Comparison of ENCODE assay signal across 24 cellular contexts in genomic region chr6:8705435-8706020, GRCh38.
"Had no signal": no experiment of that assay in that cellular context is flagged by ENCODE, and none has a peak within 500 bp of the region (broad histone marks: within the 10 kb centered on the region; RNA-seq: fewer than 3 reads in every experiment).

No MANE protein-coding gene starts in this region.

- H3K27me3 ChIP-seq: neutrophil, testis had no signal

- DNase-seq: activated CD4-positive, alpha-beta T cell treated with anti-CD3 and anti-CD28 coated beads, Interleukin-2, amount 10 ng/mL, durations not matched to agents 7 days and 5 days; activated CD8-positive, alpha-beta T cell treated with anti-CD3 and anti-CD28 coated beads, Interleukin-2, amount 10 ng/mL, durations not matched to agents 7 days and 5 days; activated naive CD4-positive, alpha-beta T cell treated with Interleukin-2 at 50 U/mL for 16 hours; activated naive CD8-positive, alpha-beta T cell treated with anti-CD3 and anti-CD28 coated beads, Interleukin-2, amount 10 ng/mL, durations not matched to agents 7 days and 5 days; activated T-cell treated with anti-CD3 and anti-CD28 coated beads, Interleukin-2, amount 50 U/mL, for 24 hours; amygdala; caudate nucleus; erythroblast; foreskin melanocyte; glutamatergic neuron; hippocampal formation; kidney glomerular epithelial cell; left ventricle myocardium inferior; mammary epithelial cell; naive thymus-derived CD4-positive, alpha-beta T cell; stimulated activated CD4-positive, alpha-beta T cell treated with anti-CD3 and anti-CD28 coated beads, Interleukin-4, amount 100 ng/mL, for 24 hours; T-helper 9 cell; testis had no signal

- H3K9ac ChIP-seq: parathyroid adenoma had no signal

- ATAC-seq: activated CD4-positive, CD25-positive, alpha-beta regulatory T cell treated with anti-CD3 and anti-CD28 coated beads, Interleukin-2, amount 50 U/mL, for 24 hours; activated CD8-positive, alpha-beta T cell treated with anti-CD3 and anti-CD28 coated beads, Interleukin-2, amount 10 ng/mL, durations not matched to agents 7 days and 5 days; naive thymus-derived CD4-positive, alpha-beta T cell; sciatic nerve; stimulated activated effector memory CD8-positive, alpha-beta T cell treated with anti-CD3 and anti-CD28 coated beads, Interleukin-12 subunit alpha, Interleukin-12 subunit beta, amount 100 ng/mL, for 72 hours had no signal

- H3K4me1 ChIP-seq: parathyroid adenoma, testis had no signal

- FAIRE-seq: colon had no signal

- H3K27ac ChIP-seq: left ventricle myocardium inferior, neutrophil, parathyroid adenoma, testis had no signal

- H3K4me3 ChIP-seq: left ventricle myocardium inferior, testis had no signal

- H3K9me3 ChIP-seq: left ventricle myocardium inferior, neutrophil, testis had no signal

- H3K36me3 ChIP-seq: left ventricle myocardium inferior, neutrophil had no signal
